In the genomic region with DNA sequence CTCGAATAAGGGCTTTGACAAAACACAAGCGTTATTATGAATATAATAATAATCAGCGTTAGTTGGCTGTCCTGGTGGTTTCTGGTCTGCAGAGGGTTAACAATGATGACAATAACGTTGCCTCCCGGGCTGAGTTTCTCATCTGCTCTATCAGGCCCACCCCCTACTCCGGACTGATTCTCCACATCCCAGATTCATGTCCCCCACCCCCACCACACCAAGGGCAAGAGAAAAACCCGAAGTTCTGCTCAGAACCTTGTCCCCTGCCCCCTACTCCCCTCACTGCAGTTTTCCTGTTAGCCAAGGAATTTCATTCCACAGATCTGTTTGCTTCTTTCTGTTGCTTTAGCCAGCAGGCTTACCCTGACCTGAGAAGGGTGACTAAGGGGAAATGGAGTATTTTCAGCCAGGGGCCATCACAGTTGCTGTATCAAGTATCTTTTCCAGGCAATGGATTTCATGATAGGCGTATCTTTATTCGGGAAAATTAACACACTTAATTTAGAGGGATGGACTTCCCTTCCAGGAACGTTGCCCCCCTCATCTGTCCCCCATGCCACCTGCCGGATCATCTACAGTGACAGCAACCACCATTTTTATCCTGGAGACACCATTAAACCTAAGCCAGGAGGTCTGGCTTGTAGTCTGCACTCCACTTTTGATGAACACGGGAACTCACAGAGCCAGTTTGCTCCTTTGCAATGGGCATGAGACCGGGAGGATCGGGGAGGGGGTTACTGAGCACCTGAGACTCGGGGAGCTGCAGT, we compare ENCODE assay signal across 1 cellular context.
TF ChIP-seq lines count a peak whose summit lies in the region.

No MANE protein-coding gene starts in this region.

TF ChIP-seq in GM23338, 12 proteins besides CTCF, POLR2A, EP300 and RAD21 (continued from another document):
- no peak for TF ChIP-seq ETS1 (IDR thresholded peaks at IDR 0.05)
